In the genomic region with DNA sequence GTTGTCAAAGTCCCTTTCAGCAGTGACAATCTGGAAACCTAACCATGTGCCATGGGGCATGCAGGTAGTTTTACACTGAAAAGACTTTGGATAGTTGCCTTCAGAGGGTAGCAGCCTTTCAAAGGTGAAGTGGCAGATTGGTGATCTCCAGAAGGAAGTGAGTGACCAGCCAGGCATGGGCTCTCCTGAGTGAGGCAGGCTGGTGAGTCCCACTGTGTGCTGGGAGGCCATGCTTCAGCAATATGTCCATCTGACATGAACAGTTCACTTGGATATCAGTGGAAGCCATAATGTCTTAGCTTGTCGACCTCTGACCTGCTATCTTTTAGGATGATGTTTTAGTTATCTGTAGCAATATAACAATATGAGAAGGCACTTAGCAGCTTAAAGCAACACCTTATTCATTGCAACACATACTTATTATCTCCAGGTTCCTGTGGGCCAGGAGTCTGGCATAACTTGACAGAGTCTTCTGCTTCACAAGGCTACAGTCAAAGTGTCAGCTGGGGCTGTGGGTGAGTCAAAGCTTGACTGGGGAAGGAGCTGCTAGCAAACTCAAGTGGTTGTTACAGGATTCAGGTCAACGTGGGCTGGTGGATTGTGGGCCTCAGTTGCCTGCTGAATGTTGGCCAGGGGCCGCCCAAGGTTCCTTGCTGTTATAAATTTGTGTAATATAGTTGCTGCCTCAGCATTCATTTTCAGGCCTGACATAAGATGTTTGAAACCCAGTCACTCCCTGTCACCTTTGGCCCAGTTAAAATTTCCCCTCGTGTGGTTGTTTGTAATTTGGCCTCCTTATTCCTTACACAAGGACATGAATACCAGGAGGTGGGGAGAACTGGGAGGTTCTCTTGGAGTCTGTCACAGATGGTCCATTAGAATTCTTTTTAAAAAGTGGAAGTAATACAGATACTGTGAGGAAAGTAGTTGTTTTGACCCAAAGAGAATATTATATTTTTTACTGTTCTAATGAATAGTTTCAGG, we compare ENCODE assay signal across 20 cellular contexts.
DNase-seq lines count a peak whose midpoint lies in the region; ATAC-seq, FAIRE-seq and TF ChIP-seq lines count a peak whose summit lies in the region.
"Had no signal": no experiment of that assay in that cellular context is flagged by ENCODE, and none has a peak within 500 bp of the region (broad histone marks: within the 10 kb centered on the region; RNA-seq: fewer than 3 reads in every experiment).

No MANE protein-coding gene starts in this region.

- H3K4me3 ChIP-seq in astrocyte (ENCODE audit: insufficient read depth, low read depth, low read length) (no peak overlapping the region), mesenchymal stem cell (ENCODE audit: insufficient read depth in 1 of 2, low read depth in 1 of 2, low read length in 2 of 2) (no peak overlapping the region), thyroid gland (replicated peaks in 1 of 3) (no peak overlapping the region)
- H3K4me3 ChIP-seq: SJSA1 had no signal

- H3K4me1 Mint-ChIP-seq in astrocyte (ENCODE audit: low read depth, unreplicated experiment): peaks cover 14% of the 10 kb centered on the region

- no peak overlapping the region for H2AK5ac ChIP-seq in mesenchymal stem cell (ENCODE audit: low read length, severe bottlenecking)

- peak overlapping the region; percentile 47 for H3K27ac Mint-ChIP-seq in astrocyte (ENCODE audit: unreplicated experiment)
- H3K27ac Mint-ChIP-seq: activated naive CD8-positive, alpha-beta T cell; CD8-positive, alpha-beta T cell; stimulated activated naive CD8-positive, alpha-beta T cell treated with anti-CD3 and anti-CD28 coated beads, Interleukin-15, Interleukin-2, amounts not matched to agents 100 ng/mL and 50 ng/mL, for 24 hours had no signal

- no peak overlapping the region for H2BK5ac ChIP-seq in mesenchymal stem cell (ENCODE audit: low read depth, low read length, poor library complexity, severe bottlenecking)

- TF ChIP-seq CTCF in astrocyte (IDR thresholded peaks at IDR 0.05; ENCODE audit: insufficient read depth, low read depth, low read length): no peak
- TF ChIP-seq CTCF in thyroid gland (IDR thresholded peaks at IDR 0.05): no peak

- H2BK12ac ChIP-seq in mesenchymal stem cell (ENCODE audit: low read length in 2 of 2): no peak overlapping the region

- H3K4ac ChIP-seq in mesenchymal stem cell (ENCODE audit: low read depth in 1 of 2, low read length in 2 of 2): peak overlapping the region in 1 of 2 experiments; percentile 41

- no peak overlapping the region for H3K23ac ChIP-seq in mesenchymal stem cell (ENCODE audit: low read length in 2 of 2)

- peak overlapping the region; percentile 63 for H2BK15ac ChIP-seq in mesenchymal stem cell (ENCODE audit: low read depth, poor library complexity, severe bottlenecking)

- no peak overlapping the region for H2BK120ac ChIP-seq in mesenchymal stem cell (ENCODE audit: low read depth, low read length)

- H3K36me3 Mint-ChIP-seq in astrocyte (ENCODE audit: low read depth, unreplicated experiment): peaks cover 2% of the 10 kb centered on the region
- H3K36me3 Mint-ChIP-seq: activated naive CD8-positive, alpha-beta T cell; CD8-positive, alpha-beta T cell had no signal

- no peak for TF ChIP-seq POLR2A in thyroid gland (IDR thresholded peaks at IDR 0.05)

- H3K9me3 Mint-ChIP-seq in astrocyte (ENCODE audit: unreplicated experiment): no peaks in the 10 kb centered on the region
- H3K9me3 Mint-ChIP-seq: CD8-positive, alpha-beta T cell; stimulated activated naive CD8-positive, alpha-beta T cell treated with anti-CD3 and anti-CD28 coated beads, Interleukin-15, Interleukin-2, amounts not matched to agents 100 ng/mL and 50 ng/mL, for 24 hours had no signal

- H3K36me3 ChIP-seq in astrocyte (ENCODE audit: insufficient read depth, low read length) (no peaks in the 10 kb centered on the region), mesenchymal stem cell (ENCODE audit: control insufficient read depth in 1 of 2, insufficient read depth in 2 of 2, low read depth in 1 of 2, low read length in 2 of 2) (no peaks in the 10 kb centered on the region), thyroid gland (no peaks in the 10 kb centered on the region)
- H3K36me3 ChIP-seq: SJSA1 had no signal

- no peak for FAIRE-seq in astrocyte (lab: Jason Lieb, UNC)
- FAIRE-seq: urothelium cell line had no signal

- intact Hi-C loops in Right ventricle myocardium superior (cut with DNase I): no loop called here
- intact Hi-C loops in cardiac septum (cut with DNase I): no loop called here
- intact Hi-C loops in thyroid gland (cut with DNase I): no loop called here

- H3K18ac ChIP-seq in mesenchymal stem cell (ENCODE audit: low read depth in 1 of 2, low read length in 2 of 2): peak overlapping the region in 1 of 2 experiments; percentile 62

- H3K4me2 ChIP-seq in astrocyte (ENCODE audit: low read length): no peak overlapping the region
- H3K4me2 ChIP-seq in mesenchymal stem cell (ENCODE audit: low read length, poor library complexity, severe bottlenecking): no peak overlapping the region

- H4K20me1 ChIP-seq in astrocyte (ENCODE audit: insufficient read depth, low read length): peaks cover 20% of the 10 kb centered on the region

- H2AFZ ChIP-seq in astrocyte (ENCODE audit: low read depth, low read length) (no peak overlapping the region), mesenchymal stem cell (ENCODE audit: low read depth, low read length) (peak overlapping the region; percentile 27)

- peaks cover 12% of the 10 kb centered on the region for H3K79me1 ChIP-seq in mesenchymal stem cell (replicated peaks; ENCODE audit: low read length, poor library complexity, severe bottlenecking)

- 64% methylated on average over 3 of the region's 4 CpGs for WGBS in mesenchymal stem cell
- whole genome bisulfite sequencing in thyroid gland, 2 donors: 52 to 54% methylated on average over 4 of the region's 4 CpGs

- peak overlapping the region; percentile 14 for H4K8ac ChIP-seq in mesenchymal stem cell (ENCODE audit: low read length)

- no peaks in the 10 kb centered on the region for H3K27me3 Mint-ChIP-seq in astrocyte (ENCODE audit: low read depth, unreplicated experiment)
- H3K27me3 Mint-ChIP-seq: activated naive CD8-positive, alpha-beta T cell; stimulated activated naive CD8-positive, alpha-beta T cell treated with anti-CD3 and anti-CD28 coated beads, Interleukin-15, Interleukin-2, amounts not matched to agents 100 ng/mL and 50 ng/mL, for 24 hours had no signal

- no peak overlapping the region for H4K91ac ChIP-seq in mesenchymal stem cell (ENCODE audit: low read length)

- no peak overlapping the region for H3K14ac ChIP-seq in mesenchymal stem cell (ENCODE audit: low read length in 2 of 2)

- DNase-seq in Right ventricle myocardium superior: no peak
- no peak for DNase-seq in cardiac septum (ENCODE audit: low spot score)
- DNase-seq in astrocyte (ENCODE audit: low read depth): no peak
- DNase-seq in mesenchymal stem cell: peak; percentile 28
- DNase-seq in thyroid gland: peak; percentile 15 to 24
- no peak for DNase-seq in NCI-H69 (lab: John Stamatoyannopoulos, UW)
- DNase-seq: activated CD4-positive, alpha-beta T cell treated with anti-CD3 and anti-CD28 coated beads for 1 hour; activated T-cell treated with anti-CD3 and anti-CD28 coated beads, Interleukin-2, amount 50 U/mL, for 1 hour; CD8-positive, alpha-beta T cell; effector CD4-positive, alpha-beta T cell; NCI-H1105; NCI-H748 treated with DMSO at 0.1 percent for 48 hours; PC-3 had no signal

- ATAC-seq in Right ventricle myocardium superior (ENCODE audit: poor library complexity): peak; percentile 53
- ATAC-seq in GM18498 (IDR thresholded peaks at IDR 0.05; ENCODE audit: unreplicated experiment): no peak
- ATAC-seq in GM18519 (IDR thresholded peaks at IDR 0.05; ENCODE audit: low FRiP score, unreplicated experiment): no peak
- ATAC-seq: CD8-positive, alpha-beta T cell; HCT116; PC-3 had no signal

- H3K27me3 ChIP-seq in astrocyte (ENCODE audit: insufficient read depth, low read length): no peaks in the 10 kb centered on the region
- no peaks in the 10 kb centered on the region for H3K27me3 ChIP-seq in mesenchymal stem cell (ENCODE audit: control insufficient read depth in 1 of 2, insufficient read depth in 1 of 2, low read length in 2 of 2)
- H3K27me3 ChIP-seq in thyroid gland: no peaks in the 10 kb centered on the region
- H3K27me3 ChIP-seq: SJSA1 had no signal

- H3K9me3 ChIP-seq in astrocyte (ENCODE audit: insufficient read depth, low read depth, low read length) (peaks cover 2% of the 10 kb centered on the region), mesenchymal stem cell (ENCODE audit: control insufficient read depth, low read length) (no peaks in the 10 kb centered on the region), thyroid gland (no peaks in the 10 kb centered on the region)
- H3K9me3 ChIP-seq: SJSA1 had no signal

- H3K9ac ChIP-seq in astrocyte (ENCODE audit: low read length) (no peak overlapping the region), mesenchymal stem cell (ENCODE audit: low read length) (no peak overlapping the region)

- no peak overlapping the region for H3K4me3 Mint-ChIP-seq in astrocyte (ENCODE audit: unreplicated experiment)
- H3K4me3 Mint-ChIP-seq: activated naive CD8-positive, alpha-beta T cell; CD8-positive, alpha-beta T cell; stimulated activated naive CD8-positive, alpha-beta T cell treated with anti-CD3 and anti-CD28 coated beads, Interleukin-15, Interleukin-2, amounts not matched to agents 100 ng/mL and 50 ng/mL, for 24 hours had no signal

- peaks cover 7% of the 10 kb centered on the region for H3K79me2 ChIP-seq in astrocyte (ENCODE audit: insufficient read depth, low read length)

- H3K4me1 ChIP-seq in astrocyte (ENCODE audit: insufficient read depth, low read length) (no peaks in the 10 kb centered on the region), mesenchymal stem cell (ENCODE audit: control insufficient read depth, insufficient read depth, low read depth, low read length) (no peaks in the 10 kb centered on the region), thyroid gland (peaks cover 23 to 43% of the 10 kb centered on the region in 2 donors)
- H3K4me1 ChIP-seq: SJSA1 had no signal

- H3K27ac ChIP-seq in astrocyte (ENCODE audit: low read depth, low read length): no peak overlapping the region
- H3K27ac ChIP-seq in mesenchymal stem cell (ENCODE audit: low read length, poor library complexity, severe bottlenecking): no peak overlapping the region
- H3K27ac ChIP-seq in thyroid gland: peak overlapping the region in 2 of 3 donors; percentile 43 to 48
- H3K27ac ChIP-seq: SJSA1 had no signal

Comparison
In these comparisons a context has a peak if more than half of its experiments do, and no peak if none do; other contexts are left out.
1. DNase-seq: peak in mesenchymal stem cell (single experiment) and thyroid gland (2 of 2); none in Right ventricle myocardium superior (single experiment), cardiac septum (single experiment), astrocyte (single experiment) and NCI-H69 (single experiment).
2. H3K27ac ChIP-seq: peak in thyroid gland (2 of 3); none in astrocyte (single experiment) and mesenchymal stem cell (single experiment).